In genomic region chr20:24502661-24503060, GRCh38 we compare ENCODE assay signal across 15 cellular contexts. TPM values are rescaled to one million over a fixed set of nuclear protein-coding genes. Genes with fewer than 3 reads are reported as not detected.
DNase-seq lines count a peak whose midpoint lies in the region; ATAC-seq and TF ChIP-seq lines count a peak whose summit lies in the region.
"Had no signal": no experiment of that assay in that cellular context is flagged by ENCODE, and none has a peak within 500 bp of the region (broad histone marks: within the 10 kb centered on the region; RNA-seq: fewer than 3 reads in every experiment).

No MANE protein-coding gene starts in this region.

- ATAC-seq in GM21360 (IDR thresholded peaks at IDR 0.05; ENCODE audit: unreplicated experiment) (no peak), HG03135 (IDR thresholded peaks at IDR 0.05; ENCODE audit: unreplicated experiment) (no peak)

- no peaks in the 10 kb centered on the region for H3K27me3 ChIP-seq in cardiac muscle cell

- peaks cover 27% of the 10 kb centered on the region for H3K4me1 ChIP-seq in cardiac muscle cell (ENCODE audit: low read depth)
- H3K4me1 ChIP-seq: Caco-2 had no signal

- peak overlapping the region; percentile 79 for H3K27ac Mint-ChIP-seq in HFFc6
- H3K27ac Mint-ChIP-seq: activated naive CD4-positive, alpha-beta T cell treated with anti-CD3 and anti-CD28 coated beads, Interleukin-2, amount 50 U/mL, for 24 hours; activated T-cell treated with anti-CD3 and anti-CD28 coated beads, Interleukin-2, amount 50 U/mL, for 24 hours had no signal

- H3K9me3 ChIP-seq in cardiac muscle cell (ENCODE audit: low read depth) = no peaks in the 10 kb centered on the region
- H3K9me3 ChIP-seq: Caco-2 had no signal

- TF ChIP-seq CTCF in HFFc6 (IDR thresholded peaks at IDR 0.05) = no peak
- TF ChIP-seq CTCF in cardiac muscle cell (IDR thresholded peaks at IDR 0.05; ENCODE audit: low read depth, low read length) = no peak

- no peaks in the 10 kb centered on the region for H3K9me3 Mint-ChIP-seq in HFFc6
- H3K9me3 Mint-ChIP-seq: activated naive CD4-positive, alpha-beta T cell treated with anti-CD3 and anti-CD28 coated beads, Interleukin-2, amount 50 U/mL, for 24 hours; activated T-cell treated with anti-CD3 and anti-CD28 coated beads, Interleukin-2, amount 50 U/mL, for 24 hours had no signal

- peaks cover 22% of the 10 kb centered on the region for H3K4me1 Mint-ChIP-seq in HFFc6 (ENCODE audit: low read depth)
- H3K4me1 Mint-ChIP-seq: activated naive CD4-positive, alpha-beta T cell treated with anti-CD3 and anti-CD28 coated beads, Interleukin-2, amount 50 U/mL, for 24 hours had no signal

- H3K4me3 ChIP-seq in cardiac muscle cell = no peak overlapping the region

- no peaks in the 10 kb centered on the region for H3K36me3 Mint-ChIP-seq in HFFc6 (ENCODE audit: low read depth)
- H3K36me3 Mint-ChIP-seq: activated naive CD4-positive, alpha-beta T cell treated with anti-CD3 and anti-CD28 coated beads, Interleukin-2, amount 50 U/mL, for 24 hours had no signal

- peak overlapping the region; percentile 40; the same call in 1 of the 2 replicates for H3K4me3 Mint-ChIP-seq in HFFc6
- H3K4me3 Mint-ChIP-seq: activated naive CD4-positive, alpha-beta T cell treated with anti-CD3 and anti-CD28 coated beads, Interleukin-2, amount 50 U/mL, for 24 hours; activated T-cell treated with anti-CD3 and anti-CD28 coated beads, Interleukin-2, amount 50 U/mL, for 24 hours had no signal

- H3K36me3 ChIP-seq in cardiac muscle cell = no peaks in the 10 kb centered on the region

- peak; percentile 19 for DNase-seq in HFFc6
- DNase-seq in caudate nucleus (lab: John Stamatoyannopoulos, UW) = peak in 25 of 61 donors; percentile 14 to 82 (median 46)
- peak in 1 of 2 donors; percentile 10 for DNase-seq in cardiac muscle cell (ENCODE audit: low read depth in 1 of 2, low spot score in 1 of 2)
- DNase-seq in putamen (ENCODE audit: low spot score) = peak; percentile 70
- no peak for DNase-seq in activated CD4-positive, CD25-positive, alpha-beta regulatory T cell (lab: John Stamatoyannopoulos, UW)
- DNase-seq in RPMI8226 = no peak
- DNase-seq: activated CD4-positive, alpha-beta T cell treated with anti-CD3 and anti-CD28 coated beads, Interleukin-2, amount 50 U/mL, for 4 hours; activated T-cell treated with anti-CD3 and anti-CD28 coated beads, Interleukin-2, amount 50 U/mL, for 24 hours; Caco-2; effector CD8-positive, alpha-beta T cell; NCI-H1436 treated with DMSO at 0.1 percent for 48 hours; NCI-H226 had no signal

- H3K27me3 Mint-ChIP-seq in HFFc6 (ENCODE audit: insufficient read depth) = peaks cover 21% of the 10 kb centered on the region

- H3K27ac ChIP-seq in caudate nucleus (ENCODE audit: low read depth, low read length) (peak overlapping the region; percentile 42), cardiac muscle cell (peak overlapping the region; percentile 88)

RNA-seq across cellular contexts. Expression of gene SYNDIG1, which starts 33.2 kb away (rescaled TPM):
- total RNA-seq in HFFc6 (2021; fragmentation: NEBNext Ultra II Directional; extraction: Animal tissue kit (Norgen Biotek cat#: 25700)) = under 1 TPM in 2 of 6 experiments, not detected in 4; 0.14 to 0.31 TPM
- total RNA-seq in cardiac muscle cell = 1.7 and 2.5 TPM in 2 replicates
- polyA plus RNA-seq in cardiac muscle cell = 0.39 and 2.4 TPM in 2 replicates
- total RNA-seq: Caco-2 had no signal

Comparison
In these comparisons a context has a peak if more than half of its experiments do, and no peak if none do; other contexts are left out.
1. DNase-seq: peak in HFFc6 (single experiment) and putamen (single experiment); none in activated CD4-positive, CD25-positive, alpha-beta regulatory T cell (0 of 4) and RPMI8226 (single experiment).